Comparison of ENCODE assay signal across 11 cellular contexts in genomic region chr6:33017694-33018353, GRCh38. TPM values are rescaled to one million over a fixed set of nuclear protein-coding genes. Genes with fewer than 3 reads are reported as not detected.
DNase-seq lines count a peak whose midpoint lies in the region; ATAC-seq, FAIRE-seq and TF ChIP-seq lines count a peak whose summit lies in the region.
"Had no signal": no experiment of that assay in that cellular context is flagged by ENCODE, and none has a peak within 500 bp of the region (broad histone marks: within the 10 kb centered on the region; RNA-seq: fewer than 3 reads in every experiment).

No MANE protein-coding gene starts in this region.

- H3K9ac ChIP-seq in GM12878 (ENCODE audit: control insufficient read depth, insufficient read depth, low read length): no peak overlapping the region

- TF ChIP-seq POLR2A in GM12878 (IDR thresholded peaks at IDR 0.05; ENCODE audit: low read depth, low read length): no peak

- no peak for DNase-seq in CD8-positive, alpha-beta T cell
- DNase-seq in GM12878 (ENCODE audit: low read depth, low spot score) (no peak), D341Med (ENCODE audit: low spot score) (no peak), NCI-H2107 treated with DMSO at 0.1 percent for 48 hours (lab: John Stamatoyannopoulos, UW; ENCODE audit: unreplicated experiment) (no peak), HT-29 (ENCODE audit: low spot score) (no peak), NCI-H1694 treated with DMSO at 0.1 percent for 48 hours (lab: John Stamatoyannopoulos, UW) (no peak)
- no peak for DNase-seq in naive thymus-derived CD4-positive, alpha-beta T cell
- DNase-seq: activated naive CD4-positive, alpha-beta T cell treated with anti-CD3 and anti-CD28 coated beads for 36 hours; effector CD4-positive, alpha-beta T cell; glutamatergic neuron had no signal

- H3K4me1 ChIP-seq in ACC112 (ENCODE audit: control insufficient read depth, insufficient read depth, low read length, unreplicated experiment) (peaks cover 15% of the 10 kb centered on the region), GM12878 (ENCODE audit: control insufficient read depth, insufficient read depth, low read length) (peaks cover 22% of the 10 kb centered on the region)
- peaks cover 23% of the 10 kb centered on the region for H3K4me1 ChIP-seq in CD8-positive, alpha-beta T cell (ENCODE audit: insufficient read depth, low read length)
- H3K4me1 ChIP-seq in naive thymus-derived CD4-positive, alpha-beta T cell (ENCODE audit: control insufficient read depth in 2 of 2, insufficient read depth in 2 of 2, low read length in 2 of 2): peaks cover 12 to 21% of the 10 kb centered on the region in 2 donors

- H3K27me3 ChIP-seq in ACC112 (ENCODE audit: insufficient read depth, low read length) (peaks cover 14% of the 10 kb centered on the region; the same call in 1 of the 2 replicates), GM12878 (replicated peaks in 1 of 2; ENCODE audit: control insufficient read depth in 2 of 2, insufficient read depth in 2 of 2, low read length in 1 of 2) (no peaks in the 10 kb centered on the region)
- H3K27me3 ChIP-seq in CD8-positive, alpha-beta T cell (ENCODE audit: insufficient read depth, low read length): no peaks in the 10 kb centered on the region
- H3K27me3 ChIP-seq in naive thymus-derived CD4-positive, alpha-beta T cell (ENCODE audit: control insufficient read depth in 2 of 2, insufficient read depth in 2 of 2, low read length in 2 of 2): no peaks in the 10 kb centered on the region

- no peak for TF ChIP-seq RAD21 in GM12878 (IDR thresholded peaks at IDR 0.05; ENCODE audit: insufficient read depth, low read depth, low read length)

- no peaks in the 10 kb centered on the region for H3K79me2 ChIP-seq in ACC112 (ENCODE audit: control insufficient read depth, insufficient read depth, low read length, unreplicated experiment)
- no peaks in the 10 kb centered on the region for H3K79me2 ChIP-seq in GM12878 (ENCODE audit: control insufficient read depth, insufficient read depth, low read length)

- POLR2A ChIA-PET in CD8-positive, alpha-beta T cell (lab: Charles Lee): interaction anchor here (0.7 to 2.6 kb wide), 4 partner anchors 46 to 231 kb away, joined by 3 to 10 read pairs (median 4); no protein-coding TSS in a partner anchor
- POLR2A ChIA-PET in GM12878 (lab: Charles Lee): interaction anchor here (0.6 to 14.8 kb wide), 18 partner anchors 8 to 231 kb away, joined by 3 to 240 read pairs (median 4); partner anchors contain the start of genes HLA-DPA1 and HLA-DPB1
- POLR2A ChIA-PET in naive thymus-derived CD4-positive, alpha-beta T cell (lab: Charles Lee): no interaction called here

- ATAC-seq in CD8-positive, alpha-beta T cell: no peak
- ATAC-seq in GM12878: no peak
- ATAC-seq in naive thymus-derived CD4-positive, alpha-beta T cell: no peak

- FAIRE-seq in GM12878 (lab: Jason Lieb, UNC): peak; percentile 66

- H3K36me3 ChIP-seq in ACC112 (ENCODE audit: insufficient read depth, low read length): no peaks in the 10 kb centered on the region
- no peaks in the 10 kb centered on the region for H3K36me3 ChIP-seq in CD8-positive, alpha-beta T cell (ENCODE audit: insufficient read depth, low read length)
- no peaks in the 10 kb centered on the region for H3K36me3 ChIP-seq in GM12878 (ENCODE audit: control insufficient read depth in 2 of 2, insufficient read depth in 2 of 2, low read length in 1 of 2)
- H3K36me3 ChIP-seq in naive thymus-derived CD4-positive, alpha-beta T cell (ENCODE audit: control insufficient read depth in 2 of 3, insufficient read depth in 3 of 3, low read length in 3 of 3): no peaks in the 10 kb centered on the region

- CTCF ChIA-PET in CD8-positive, alpha-beta T cell (lab: Charles Lee): interaction anchor here (0.9 to 4.8 kb wide), 9 partner anchors 11 to 230 kb away, joined by 3 to 24 read pairs (median 4); partner anchors contain the start of gene TAP2
- CTCF ChIA-PET in GM12878 (lab: Yijun Ruan, JAX): interaction anchor here (0.7 to 12.3 kb wide), 23 partner anchors 8 to 180 kb away, joined by 3 to 281 read pairs (median 4); partner anchors contain the start of genes HLA-DPA1, HLA-DPB1 and TAP2
- CTCF ChIA-PET in naive thymus-derived CD4-positive, alpha-beta T cell (lab: Charles Lee): interaction anchor here (0.6 kb wide), 1 partner anchor 132 kb away, joined by 3 read pairs; no protein-coding TSS in a partner anchor

- H3K4me3 Mint-ChIP-seq in CD8-positive, alpha-beta T cell: peak overlapping the region; percentile 42
- H3K4me3 Mint-ChIP-seq in naive thymus-derived CD4-positive, alpha-beta T cell: peak overlapping the region in 4 of 10 donors; percentile 5 to 87 (median 30)
- H3K4me3 Mint-ChIP-seq: activated naive CD4-positive, alpha-beta T cell treated with anti-CD3 and anti-CD28 coated beads for 36 hours had no signal

- WGBS in GM12878 (ENCODE audit: insufficient coverage, insufficient replicate concordance, low lambda C conversion rate, missing lambda C conversion rate): 97% methylated on average over 3 of the region's 3 CpGs

- H3K9me3 Mint-ChIP-seq in CD8-positive, alpha-beta T cell: no peaks in the 10 kb centered on the region
- H3K9me3 Mint-ChIP-seq in naive thymus-derived CD4-positive, alpha-beta T cell: no peaks in the 10 kb centered on the region
- H3K9me3 Mint-ChIP-seq: activated naive CD4-positive, alpha-beta T cell treated with anti-CD3 and anti-CD28 coated beads for 36 hours had no signal

- in situ Hi-C loops in GM12878 (cut with MboI): loop anchor here (5.0 kb wide), 1 partner anchor 64 kb away; no protein-coding TSS in a partner anchor

- no peak overlapping the region for H3K27ac ChIP-seq in ACC112 (ENCODE audit: low read depth, low read length)
- no peak overlapping the region for H3K27ac ChIP-seq in CD8-positive, alpha-beta T cell (ENCODE audit: low read depth, low read length)
- peak overlapping the region; percentile 70; the same call in 1 of the 2 replicates for H3K27ac ChIP-seq in GM12878 (ENCODE audit: control insufficient read depth, insufficient read depth)
- H3K27ac ChIP-seq in naive thymus-derived CD4-positive, alpha-beta T cell (ENCODE audit: low read depth, low read length): no peak overlapping the region

- intact Hi-C loops in CD8-positive, alpha-beta T cell (cut with DNase I, micrococcal nuclease): loop anchor here in 1 of 2 experiments (5.0 kb wide), 1 partner anchor 59 kb away; the partner anchor contains the start of gene HLA-DPB1
- intact Hi-C loops in GM12878 (cut with micrococcal nuclease; ENCODE audit: unreplicated experiment): no loop called here
- intact Hi-C loops in naive thymus-derived CD4-positive, alpha-beta T cell (cut with micrococcal nuclease): loop anchor here (2.0 to 5.0 kb wide), 3 partner anchors 54 to 129 kb away; partner anchors contain the start of gene HLA-DPA1 (in 2 of the 2)

- peak overlapping the region; percentile 59 for H2AFZ ChIP-seq in ACC112 (ENCODE audit: low read length, unreplicated experiment)
- H2AFZ ChIP-seq in GM12878 (ENCODE audit: control insufficient read depth, low read depth, low read length): peak overlapping the region; percentile 6; the same call in 1 of the 2 replicates

- no peak overlapping the region for H3K4me3 ChIP-seq in ACC112 (ENCODE audit: low read depth, low read length)
- H3K4me3 ChIP-seq in CD8-positive, alpha-beta T cell (ENCODE audit: low read depth, low read length): no peak overlapping the region
- no peak overlapping the region for H3K4me3 ChIP-seq in GM12878
- no peak overlapping the region for H3K4me3 ChIP-seq in naive thymus-derived CD4-positive, alpha-beta T cell (ENCODE audit: low read length)

- H3K4me2 ChIP-seq in GM12878 (ENCODE audit: control insufficient read depth, insufficient read depth): no peak overlapping the region

- BruUV-seq in GM12878 (replicated peaks; lab: Mats Ljungman, UMichigan): no TSS peak

- H3K27me3 Mint-ChIP-seq in CD8-positive, alpha-beta T cell (ENCODE audit: low read depth): no peaks in the 10 kb centered on the region
- peaks cover 0 to 10% (median 2%) of the 10 kb centered on the region in 5 donors for H3K27me3 Mint-ChIP-seq in naive thymus-derived CD4-positive, alpha-beta T cell

- peak overlapping the region; percentile 62 for H3K27ac Mint-ChIP-seq in CD8-positive, alpha-beta T cell
- peak overlapping the region in 7 of 9 donors; percentile 5 to 90 (median 33) for H3K27ac Mint-ChIP-seq in naive thymus-derived CD4-positive, alpha-beta T cell
- H3K27ac Mint-ChIP-seq: activated naive CD4-positive, alpha-beta T cell treated with anti-CD3 and anti-CD28 coated beads for 36 hours had no signal

- TF ChIP-seq CTCF in CD8-positive, alpha-beta T cell (IDR thresholded peaks at IDR 0.05): no peak
- no peak for TF ChIP-seq CTCF in GM12878 (IDR thresholded peaks at IDR 0.05 in 2 of 3, conservative IDR thresholded peaks at IDR 0.05 in 1 of 3; ENCODE audit: control insufficient read depth in 2 of 3, extremely low read depth in 1 of 3, insufficient read depth in 1 of 3, low read depth in 3 of 3, low read length in 3 of 3)

- no peaks in the 10 kb centered on the region for H3K36me3 Mint-ChIP-seq in CD8-positive, alpha-beta T cell
- H3K36me3 Mint-ChIP-seq in naive thymus-derived CD4-positive, alpha-beta T cell: no peaks in the 10 kb centered on the region

- no peaks in the 10 kb centered on the region for H4K20me1 ChIP-seq in GM12878 (ENCODE audit: control insufficient read depth, insufficient read depth)

- SMC1A ChIA-PET in GM12878 (lab: Charles Lee; ENCODE audit: uncharacterized antibody, unreplicated experiment): interaction anchor here (1.0 to 12.9 kb wide), 19 partner anchors 9 to 231 kb away, joined by 3 to 177 read pairs (median 12); partner anchors contain the start of genes HLA-DMA, HLA-DPA1 and HLA-DPB1

- TF ChIP-seq EP300 in GM12878 (IDR thresholded peaks at IDR 0.05; ENCODE audit: borderline replicate concordance in 1 of 2, control insufficient read depth in 1 of 2, low read depth in 2 of 2, low read length in 2 of 2): no peak

- H3K9me3 ChIP-seq in CD8-positive, alpha-beta T cell (ENCODE audit: low read length): no peaks in the 10 kb centered on the region
- H3K9me3 ChIP-seq in GM12878 (replicated peaks; ENCODE audit: control insufficient read depth, insufficient read depth, low read length): no peaks in the 10 kb centered on the region
- H3K9me3 ChIP-seq in naive thymus-derived CD4-positive, alpha-beta T cell (ENCODE audit: control insufficient read depth in 2 of 3, low read length in 3 of 3): no peaks in the 10 kb centered on the region

- RAD21 ChIA-PET in GM12878 (lab: Charles Lee; ENCODE audit: unreplicated experiment): interaction anchor here (1.1 to 9.7 kb wide), 17 partner anchors 8 to 231 kb away, joined by 3 to 139 read pairs (median 5); partner anchors contain the start of genes HLA-DMA, HLA-DOA, HLA-DPA1 and HLA-DPB1

- H3K4me1 Mint-ChIP-seq in CD8-positive, alpha-beta T cell (ENCODE audit: low read depth): peaks cover 38% of the 10 kb centered on the region
- peaks cover 8 to 44% (median 31%) of the 10 kb centered on the region in 7 donors for H3K4me1 Mint-ChIP-seq in naive thymus-derived CD4-positive, alpha-beta T cell

RNA-seq across cellular contexts. Expression of gene HLA-DOA, which starts 8.4 kb away (rescaled TPM):
- total RNA-seq in CD8-positive, alpha-beta T cell: 10 to 100 TPM; 16.2 to 18.5 TPM
- 47.7 and 47.9 TPM in 2 replicates for total RNA-seq in GM12878 (2013; cell fraction: nucleolus; rRNA removed)
- total RNA-seq in GM12878 (2014; rRNA removed) (99.2 and 108 TPM in 2 replicates), GM12878 (2014; rRNA removed; fragmentation: Illumina TruSeq; extraction: Trizol) (64.6 and 69.1 TPM in 2 replicates), GM12878 (2021) (73.3 and 73.5 TPM in 2 replicates)
- polyA plus RNA-seq in GM12878 (2011; ENCODE audit: low read depth): 45.0 TPM
- polyA plus RNA-seq in GM12878 (2011; rRNA removed) (31.3 and 46.7 TPM in 2 replicates), GM12878 (2014; fragmentation: Illumina TruSeq; extraction: Trizol) (69.9 and 79.3 TPM in 2 replicates), GM12878 (2014; fragmentation: Nextera tagmentation; extraction: Ambion mirVana) (10 to 100 TPM in 1 of 2 experiments, 1 to 10 TPM in 1; 8.8 to 21.1 TPM), GM12878 (2014; rRNA removed) (99.8 and 104 TPM in 2 replicates), GM12878 (2016; fragmentation: Nextera tagmentation; extraction: Ambion mirVana) (10 to 100 TPM; 44.9 to 47.6 TPM)
- 77.6 and 86.9 TPM in 2 replicates for polyA plus RNA-seq in GM12878 (2011; cell fraction: cytosol; rRNA removed)
- polyA plus RNA-seq in GM12878 (2011; cell fraction: nucleus; rRNA removed): 77.0 and 89.9 TPM in 2 replicates
- 78.7 and 83.9 TPM in 2 replicates for polyA plus RNA-seq in GM12878 (2012)
- polyA minus RNA-seq in GM12878 (2011; rRNA and poly(A)+ RNA removed): 45.5 and 61.2 TPM in 2 replicates
- polyA minus RNA-seq in GM12878 (2011; cell fraction: cytosol; rRNA and poly(A)+ RNA removed): 40.4 and 47.3 TPM in 2 replicates
- polyA minus RNA-seq in GM12878 (2011; cell fraction: nucleus; rRNA and poly(A)+ RNA removed): 35.9 and 56.4 TPM in 2 replicates
- 10 to 100 TPM in 1 of 5 experiments, 1 to 10 TPM in 4; 3.0 to 10.5 (median 5.4) TPM for total RNA-seq in naive thymus-derived CD4-positive, alpha-beta T cell
- polyA plus RNA-seq in naive thymus-derived CD4-positive, alpha-beta T cell: 1 to 10 TPM; 4.6 to 6.7 TPM
- total RNA-seq in HT-29 (2014; rRNA removed; shearing (Covaris generic)): 0.03 and 0.23 TPM in 2 replicates

RNA-seq across cellular contexts. Expression of gene BRD2, which starts 49.4 kb away (rescaled TPM):
- total RNA-seq in CD8-positive, alpha-beta T cell: 100 to 1,000 TPM; 333 to 340 TPM
- total RNA-seq in GM12878 (2013; cell fraction: nucleolus; rRNA removed): 348 and 373 TPM in 2 replicates
- total RNA-seq in GM12878 (2014; rRNA removed): 127 TPM in 2 replicates
- 139 and 145 TPM in 2 replicates for total RNA-seq in GM12878 (2014; rRNA removed; fragmentation: Illumina TruSeq; extraction: Trizol)
- 160 and 178 TPM in 2 replicates for total RNA-seq in GM12878 (2021)
- 176 TPM for polyA plus RNA-seq in GM12878 (2011; ENCODE audit: low read depth)
- polyA plus RNA-seq in GM12878 (2011; rRNA removed): 218 and 239 TPM in 2 replicates
- 154 and 169 TPM in 2 replicates for polyA plus RNA-seq in GM12878 (2011; cell fraction: cytosol; rRNA removed)
- 392 and 411 TPM in 2 replicates for polyA plus RNA-seq in GM12878 (2011; cell fraction: nucleus; rRNA removed)
- polyA plus RNA-seq in GM12878 (2012): 174 and 230 TPM in 2 replicates
- polyA plus RNA-seq in GM12878 (2014; fragmentation: Illumina TruSeq; extraction: Trizol): 234 and 289 TPM in 2 replicates
- 100 to 1,000 TPM in 1 of 2 experiments, 10 to 100 TPM in 1; 32.2 to 133 TPM for polyA plus RNA-seq in GM12878 (2014; fragmentation: Nextera tagmentation; extraction: Ambion mirVana)
- polyA plus RNA-seq in GM12878 (2014; rRNA removed): 180 and 181 TPM in 2 replicates
- polyA plus RNA-seq in GM12878 (2016; fragmentation: Nextera tagmentation; extraction: Ambion mirVana): 100 to 1,000 TPM; 113 to 118 TPM
- 122 and 140 TPM in 2 replicates for polyA minus RNA-seq in GM12878 (2011; rRNA and poly(A)+ RNA removed)
- 51.2 and 63.0 TPM in 2 replicates for polyA minus RNA-seq in GM12878 (2011; cell fraction: cytosol; rRNA and poly(A)+ RNA removed)
- 133 and 197 TPM in 2 replicates for polyA minus RNA-seq in GM12878 (2011; cell fraction: nucleus; rRNA and poly(A)+ RNA removed)
- total RNA-seq in naive thymus-derived CD4-positive, alpha-beta T cell: 100 to 1,000 TPM; 275 to 391 (median 360) TPM
- 10 to 100 TPM; 33.4 to 82.6 TPM for polyA plus RNA-seq in naive thymus-derived CD4-positive, alpha-beta T cell
- 144 and 147 TPM in 2 replicates for total RNA-seq in HT-29 (2014; rRNA removed; shearing (Covaris generic))

RNA-seq across cellular contexts. Expression of gene HLA-DPA1, which starts 55.6 kb away (rescaled TPM):
- 10 to 100 TPM; 40.5 to 45.7 TPM for total RNA-seq in CD8-positive, alpha-beta T cell
- total RNA-seq in GM12878 (2013; cell fraction: nucleolus; rRNA removed): 426 and 443 TPM in 2 replicates
- total RNA-seq in GM12878 (2014; rRNA removed) (1,084 and 1,097 TPM in 2 replicates), GM12878 (2014; rRNA removed; fragmentation: Illumina TruSeq; extraction: Trizol) (990 and 1,018 TPM in 2 replicates), GM12878 (2021) (707 and 749 TPM in 2 replicates)
- 802 TPM for polyA plus RNA-seq in GM12878 (2011; ENCODE audit: low read depth)
- polyA plus RNA-seq in GM12878 (2011; rRNA removed) (1,074 and 1,640 TPM in 2 replicates), GM12878 (2014; fragmentation: Illumina TruSeq; extraction: Trizol) (1,388 and 1,535 TPM in 2 replicates), GM12878 (2014; fragmentation: Nextera tagmentation; extraction: Ambion mirVana) (100 to 1,000 TPM; 508 to 665 TPM), GM12878 (2014; rRNA removed) (952 and 1,003 TPM in 2 replicates), GM12878 (2016; fragmentation: Nextera tagmentation; extraction: Ambion mirVana) (100 to 1,000 TPM; 640 to 684 TPM)
- polyA plus RNA-seq in GM12878 (2011; cell fraction: cytosol; rRNA removed): 1,290 and 1,476 TPM in 2 replicates
- 450 and 715 TPM in 2 replicates for polyA plus RNA-seq in GM12878 (2011; cell fraction: nucleus; rRNA removed)
- polyA plus RNA-seq in GM12878 (2012): 953 and 1,333 TPM in 2 replicates
- 630 and 837 TPM in 2 replicates for polyA minus RNA-seq in GM12878 (2011; rRNA and poly(A)+ RNA removed)
- 250 and 316 TPM in 2 replicates for polyA minus RNA-seq in GM12878 (2011; cell fraction: cytosol; rRNA and poly(A)+ RNA removed)
- 116 and 131 TPM in 2 replicates for polyA minus RNA-seq in GM12878 (2011; cell fraction: nucleus; rRNA and poly(A)+ RNA removed)
- 100 to 1,000 TPM in 2 of 5 experiments, 10 to 100 TPM in 3; 20.2 to 295 (median 45.6) TPM for total RNA-seq in naive thymus-derived CD4-positive, alpha-beta T cell
- polyA plus RNA-seq in naive thymus-derived CD4-positive, alpha-beta T cell: 10 to 100 TPM; 21.1 to 67.0 TPM
- not detected in 2 replicates for total RNA-seq in HT-29 (2014; rRNA removed; shearing (Covaris generic))

RNA-seq across cellular contexts. Expression of gene HLA-DPB1, which starts 58.0 kb away (rescaled TPM):
- 10 to 100 TPM; 55.3 to 58.6 TPM for total RNA-seq in CD8-positive, alpha-beta T cell
- total RNA-seq in GM12878 (2013; cell fraction: nucleolus; rRNA removed): 134 and 137 TPM in 2 replicates
- 395 and 404 TPM in 2 replicates for total RNA-seq in GM12878 (2014; rRNA removed)
- total RNA-seq in GM12878 (2014; rRNA removed; fragmentation: Illumina TruSeq; extraction: Trizol): 285 and 287 TPM in 2 replicates
- total RNA-seq in GM12878 (2021): 481 and 486 TPM in 2 replicates
- 254 TPM for polyA plus RNA-seq in GM12878 (2011; ENCODE audit: low read depth)
- polyA plus RNA-seq in GM12878 (2011; rRNA removed): 292 and 430 TPM in 2 replicates
- polyA plus RNA-seq in GM12878 (2011; cell fraction: cytosol; rRNA removed): 502 and 678 TPM in 2 replicates
- polyA plus RNA-seq in GM12878 (2011; cell fraction: nucleus; rRNA removed): 323 and 407 TPM in 2 replicates
- 456 and 490 TPM in 2 replicates for polyA plus RNA-seq in GM12878 (2012)
- polyA plus RNA-seq in GM12878 (2014; fragmentation: Illumina TruSeq; extraction: Trizol): 226 and 305 TPM in 2 replicates
- polyA plus RNA-seq in GM12878 (2014; fragmentation: Nextera tagmentation; extraction: Ambion mirVana): 100 to 1,000 TPM; 101 to 177 TPM
- polyA plus RNA-seq in GM12878 (2014; rRNA removed): 675 and 740 TPM in 2 replicates
- 100 to 1,000 TPM; 346 to 359 TPM for polyA plus RNA-seq in GM12878 (2016; fragmentation: Nextera tagmentation; extraction: Ambion mirVana)
- 225 and 371 TPM in 2 replicates for polyA minus RNA-seq in GM12878 (2011; rRNA and poly(A)+ RNA removed)
- polyA minus RNA-seq in GM12878 (2011; cell fraction: cytosol; rRNA and poly(A)+ RNA removed): 92.2 and 105 TPM in 2 replicates
- 45.3 and 62.7 TPM in 2 replicates for polyA minus RNA-seq in GM12878 (2011; cell fraction: nucleus; rRNA and poly(A)+ RNA removed)
- total RNA-seq in naive thymus-derived CD4-positive, alpha-beta T cell: 100 to 1,000 TPM in 1 of 5 experiments, 10 to 100 TPM in 4; 13.7 to 308 (median 43.3) TPM
- 10 to 100 TPM; 24.9 to 87.6 TPM for polyA plus RNA-seq in naive thymus-derived CD4-positive, alpha-beta T cell
- total RNA-seq in HT-29 (2014; rRNA removed; shearing (Covaris generic)): not detected in 2 replicates

Comparison
In these comparisons a context has a peak if more than half of its experiments do, and no peak if none do; other contexts are left out.
1. RNA of gene HLA-DPA1, which starts 55.6 kb away (total RNA-seq): 426 to 1,097 TPM in GM12878, 40.5 to 45.7 TPM in CD8-positive, alpha-beta T cell and 20.2 to 295 TPM in naive thymus-derived CD4-positive, alpha-beta T cell; not detected in HT-29; every median in the first group is over 10 times any median in the second.